11 cellular contexts compared by ENCODE assay signal in the genomic region with DNA sequence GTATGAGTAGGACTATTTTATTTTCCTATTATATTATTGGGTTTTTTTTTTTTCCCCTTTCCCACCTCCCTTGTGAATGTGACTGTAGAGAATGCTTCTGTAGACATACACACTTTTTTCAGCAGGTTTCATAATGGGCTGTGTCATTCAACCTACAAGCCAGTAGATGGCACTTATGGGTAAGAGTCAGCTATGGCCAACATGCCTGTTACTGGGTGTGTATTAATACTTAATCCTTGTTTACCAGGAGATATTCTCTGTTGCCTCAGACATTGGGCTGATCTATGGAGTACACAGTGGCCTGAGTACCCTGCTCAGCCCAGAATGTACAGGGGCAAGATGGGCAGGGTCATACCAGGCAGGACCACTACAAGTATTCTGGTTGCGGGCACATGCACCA.
DNase-seq lines count a peak whose midpoint lies in the region; ATAC-seq and TF ChIP-seq lines count a peak whose summit lies in the region.
"Had no signal": no experiment of that assay in that cellular context is flagged by ENCODE, and none has a peak within 500 bp of the region (broad histone marks: within the 10 kb centered on the region; RNA-seq: fewer than 3 reads in every experiment).

No MANE protein-coding gene starts in this region.

- no peak overlapping the region for H3K4me3 Mint-ChIP-seq in CD14-positive monocyte

- intact Hi-C loops in CD14-positive monocyte (cut with micrococcal nuclease), result no loop called here

- ATAC-seq in HG03571 (IDR thresholded peaks at IDR 0.05; ENCODE audit: unreplicated experiment) (no peak), GM18873 (IDR thresholded peaks at IDR 0.05; ENCODE audit: low FRiP score, unreplicated experiment) (no peak), GM21381 (IDR thresholded peaks at IDR 0.05; ENCODE audit: unreplicated experiment) (no peak)

- peaks cover 16% of the 10 kb centered on the region for H3K4me1 Mint-ChIP-seq in CD14-positive monocyte

- peaks cover 9 to 32% (median 17%) of the 10 kb centered on the region in 7 donors for H3K9me3 Mint-ChIP-seq in CD14-positive monocyte

- H3K4me3 ChIP-seq in HAP-1, result no peak overlapping the region
- H3K4me3 ChIP-seq: esophagus muscularis mucosa, thyroid gland had no signal

- in situ Hi-C loops in HAP-1 (cut with MboI; ENCODE audit: low sequenced_read_pairs), result no loop called here
- in situ Hi-C loops in SK-MEL-5 (cut with HindIII; ENCODE audit: low pct_unique_long_range_greater_than_20kb, low sequenced_read_pairs), result no loop called here

- H3K36me3 Mint-ChIP-seq in CD14-positive monocyte, result no peaks in the 10 kb centered on the region

- peak; percentile 16 for TF ChIP-seq CTCF in CD14-positive monocyte (IDR thresholded peaks at IDR 0.05)

- no peak for DNase-seq in CD14-positive monocyte (ENCODE audit: low spot score)
- DNase-seq in HAP-1 (ENCODE audit: low spot score in 2 of 2), result peak; percentile 37 to 66
- DNase-seq in SK-MEL-5 (ENCODE audit: low read depth, low spot score), result peak; percentile 48
- peak; percentile 30 for DNase-seq in iPS DF 4.7 (ENCODE audit: extremely low read depth, low spot score)
- DNase-seq in COLO829 (ENCODE audit: low spot score), result no peak
- DNase-seq: DMS79, thyroid gland had no signal

- H3K4me1 ChIP-seq in HAP-1, result no peaks in the 10 kb centered on the region
- H3K4me1 ChIP-seq: esophagus muscularis mucosa, thyroid gland had no signal

- no peaks in the 10 kb centered on the region for H3K27me3 ChIP-seq in HAP-1 (ENCODE audit: low read depth)
- H3K27me3 ChIP-seq: esophagus muscularis mucosa, thyroid gland had no signal

- H3K36me3 ChIP-seq in HAP-1 (replicated peaks), result no peaks in the 10 kb centered on the region
- H3K36me3 ChIP-seq: esophagus muscularis mucosa, thyroid gland had no signal

- H3K9me3 ChIP-seq in HAP-1, result no peaks in the 10 kb centered on the region
- H3K9me3 ChIP-seq: thyroid gland had no signal

- no peak overlapping the region for H3K27ac Mint-ChIP-seq in CD14-positive monocyte

- peaks cover 0 to 3% (median 0%) of the 10 kb centered on the region in 3 donors for H3K27me3 Mint-ChIP-seq in CD14-positive monocyte (ENCODE audit: low read depth in 3 of 3)

Comparison
In these comparisons a context has a peak if more than half of its experiments do, and no peak if none do; other contexts are left out.
1. DNase-seq: peak in HAP-1 (2 of 2), SK-MEL-5 (single experiment) and iPS DF 4.7 (single experiment); none in CD14-positive monocyte (single experiment) and COLO829 (single experiment).